In the genomic region with DNA sequence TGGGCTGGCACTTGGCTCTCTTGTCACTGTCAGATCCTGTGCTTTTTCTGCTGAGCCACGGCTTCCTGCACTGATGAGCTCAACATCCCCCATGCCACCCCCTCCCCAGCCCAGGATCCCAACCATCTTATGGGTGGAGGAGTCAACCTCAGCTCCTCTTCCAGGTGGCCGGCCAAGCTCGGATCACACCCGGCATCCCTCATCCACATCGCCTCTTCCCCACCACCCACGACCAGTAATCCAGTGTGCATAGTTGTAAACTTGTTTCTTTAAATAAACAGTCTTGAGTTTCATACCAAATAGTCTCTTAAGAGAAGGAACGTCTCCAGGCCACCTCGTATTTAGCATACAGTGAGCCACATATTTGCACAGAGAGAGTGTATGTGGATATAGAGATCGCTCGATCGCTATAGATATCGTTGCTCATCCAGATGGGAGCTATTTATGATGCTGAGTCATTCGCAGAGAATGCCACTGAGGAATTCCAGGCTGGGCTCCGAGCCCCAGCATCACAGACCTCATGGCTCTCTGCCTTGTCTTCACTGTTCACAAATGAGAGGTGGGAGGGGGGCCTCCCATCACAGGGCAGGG, we compare ENCODE assay signal across 1 cellular context.
A peak's percentile ranks its signal among the peaks of the same experiment; 100 is the strongest.
TF ChIP-seq lines count a peak whose summit lies in the region.

No MANE protein-coding gene starts in this region.

TF ChIP-seq in HCT116, 20 proteins besides CTCF, POLR2A, EP300 and RAD21 (continued from another document):
- TF ChIP-seq, protein P1, sequence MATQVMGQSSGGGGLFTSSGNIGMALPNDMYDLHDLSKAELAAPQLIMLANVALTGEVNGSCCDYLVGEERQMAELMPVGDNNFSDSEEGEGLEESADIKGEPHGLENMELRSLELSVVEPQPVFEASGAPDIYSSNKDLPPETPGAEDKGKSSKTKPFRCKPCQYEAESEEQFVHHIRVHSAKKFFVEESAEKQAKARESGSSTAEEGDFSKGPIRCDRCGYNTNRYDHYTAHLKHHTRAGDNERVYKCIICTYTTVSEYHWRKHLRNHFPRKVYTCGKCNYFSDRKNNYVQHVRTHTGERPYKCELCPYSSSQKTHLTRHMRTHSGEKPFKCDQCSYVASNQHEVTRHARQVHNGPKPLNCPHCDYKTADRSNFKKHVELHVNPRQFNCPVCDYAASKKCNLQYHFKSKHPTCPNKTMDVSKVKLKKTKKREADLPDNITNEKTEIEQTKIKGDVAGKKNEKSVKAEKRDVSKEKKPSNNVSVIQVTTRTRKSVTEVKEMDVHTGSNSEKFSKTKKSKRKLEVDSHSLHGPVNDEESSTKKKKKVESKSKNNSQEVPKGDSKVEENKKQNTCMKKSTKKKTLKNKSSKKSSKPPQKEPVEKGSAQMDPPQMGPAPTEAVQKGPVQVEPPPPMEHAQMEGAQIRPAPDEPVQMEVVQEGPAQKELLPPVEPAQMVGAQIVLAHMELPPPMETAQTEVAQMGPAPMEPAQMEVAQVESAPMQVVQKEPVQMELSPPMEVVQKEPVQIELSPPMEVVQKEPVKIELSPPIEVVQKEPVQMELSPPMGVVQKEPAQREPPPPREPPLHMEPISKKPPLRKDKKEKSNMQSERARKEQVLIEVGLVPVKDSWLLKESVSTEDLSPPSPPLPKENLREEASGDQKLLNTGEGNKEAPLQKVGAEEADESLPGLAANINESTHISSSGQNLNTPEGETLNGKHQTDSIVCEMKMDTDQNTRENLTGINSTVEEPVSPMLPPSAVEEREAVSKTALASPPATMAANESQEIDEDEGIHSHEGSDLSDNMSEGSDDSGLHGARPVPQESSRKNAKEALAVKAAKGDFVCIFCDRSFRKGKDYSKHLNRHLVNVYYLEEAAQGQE (IDR thresholded peaks at IDR 0.05; ENCODE audit: low read depth): no peak
- no peak for TF ChIP-seq SIN3A (IDR thresholded peaks at IDR 0.05; ENCODE audit: low read depth)
- TF ChIP-seq ATF3 (IDR thresholded peaks at IDR 0.05): 0 out of 2 replicates have a peak, but pooled peaks have one; percentile 29
- no peak for TF ChIP-seq YY1 (IDR thresholded peaks at IDR 0.05; ENCODE audit: extremely low read depth, insufficient replicate concordance, low read depth, low read length)
- TF ChIP-seq JUND (IDR thresholded peaks at IDR 0.05): peak; percentile 79
- TF ChIP-seq FOSL1 (IDR thresholded peaks at IDR 0.05; ENCODE audit: low read depth): peak; percentile 79
- TF ChIP-seq ELF1 (IDR thresholded peaks at IDR 0.05; ENCODE audit: borderline replicate concordance, low read depth): no peak
- TF ChIP-seq SRF (IDR thresholded peaks at IDR 0.05; ENCODE audit: low read depth): no peak
